1 cellular context compared by ENCODE assay signal in genomic region chr14:23299558-23299957, GRCh38.
TF ChIP-seq lines count a peak whose summit lies in the region.

No MANE protein-coding gene starts in this region.

TF ChIP-seq in GM12878, 131 proteins besides CTCF, POLR2A, EP300 and RAD21:
- TF ChIP-seq EZH2 (IDR thresholded peaks at IDR 0.05; ENCODE audit: borderline replicate concordance, control insufficient read depth, low read depth, low read length), result no peak
- TF ChIP-seq ZNF384 (IDR thresholded peaks at IDR 0.05; ENCODE audit: borderline replicate concordance, low read depth, low read length), result peak; percentile 87
- TF ChIP-seq SP1 (IDR thresholded peaks at IDR 0.05; ENCODE audit: low read depth, low read length), result no peak
- no peak for TF ChIP-seq ATF7 (IDR thresholded peaks at IDR 0.05; ENCODE audit: low read depth)
- TF ChIP-seq RUNX3 (IDR thresholded peaks at IDR 0.05; ENCODE audit: low read length), result peak; percentile 10; the same call in 1 of the 2 replicates
- no peak for TF ChIP-seq ZNF217 (IDR thresholded peaks at IDR 0.05)
- no peak for TF ChIP-seq E4F1 (IDR thresholded peaks at IDR 0.05; ENCODE audit: borderline replicate concordance, partially characterized antibody)
- no peak for TF ChIP-seq ZBTB4 (CRISPR knock-in tag; IDR thresholded peaks at IDR 0.05)
- no peak for TF ChIP-seq IKZF2 (IDR thresholded peaks at IDR 0.05)
- TF ChIP-seq MXI1 (IDR thresholded peaks at IDR 0.05; ENCODE audit: low read depth, low read length), result no peak
- 0 out of 2 replicates have a peak, but pooled peaks have one; percentile 18 for TF ChIP-seq NBN (IDR thresholded peaks at IDR 0.05)
- TF ChIP-seq MLLT1 (IDR thresholded peaks at IDR 0.05), result no peak
- TF ChIP-seq MTA2 (IDR thresholded peaks at IDR 0.05; ENCODE audit: low read depth), result no peak
- TF ChIP-seq SMC3 (IDR thresholded peaks at IDR 0.05; ENCODE audit: borderline replicate concordance, low read length), result peak; percentile 43; the same call in 1 of the 2 replicates
- TF ChIP-seq STAT1 (conservative IDR thresholded peaks at IDR 0.05), result no peak
